In genomic region chr2:174486614-174487535, GRCh38 we compare ENCODE assay signal across 8 cellular contexts. TPM values are rescaled to one million over a fixed set of nuclear protein-coding genes. Genes with fewer than 3 reads are reported as not detected.
DNase-seq lines count a peak whose midpoint lies in the region; ATAC-seq and TF ChIP-seq lines count a peak whose summit lies in the region.

A gene with protein sequence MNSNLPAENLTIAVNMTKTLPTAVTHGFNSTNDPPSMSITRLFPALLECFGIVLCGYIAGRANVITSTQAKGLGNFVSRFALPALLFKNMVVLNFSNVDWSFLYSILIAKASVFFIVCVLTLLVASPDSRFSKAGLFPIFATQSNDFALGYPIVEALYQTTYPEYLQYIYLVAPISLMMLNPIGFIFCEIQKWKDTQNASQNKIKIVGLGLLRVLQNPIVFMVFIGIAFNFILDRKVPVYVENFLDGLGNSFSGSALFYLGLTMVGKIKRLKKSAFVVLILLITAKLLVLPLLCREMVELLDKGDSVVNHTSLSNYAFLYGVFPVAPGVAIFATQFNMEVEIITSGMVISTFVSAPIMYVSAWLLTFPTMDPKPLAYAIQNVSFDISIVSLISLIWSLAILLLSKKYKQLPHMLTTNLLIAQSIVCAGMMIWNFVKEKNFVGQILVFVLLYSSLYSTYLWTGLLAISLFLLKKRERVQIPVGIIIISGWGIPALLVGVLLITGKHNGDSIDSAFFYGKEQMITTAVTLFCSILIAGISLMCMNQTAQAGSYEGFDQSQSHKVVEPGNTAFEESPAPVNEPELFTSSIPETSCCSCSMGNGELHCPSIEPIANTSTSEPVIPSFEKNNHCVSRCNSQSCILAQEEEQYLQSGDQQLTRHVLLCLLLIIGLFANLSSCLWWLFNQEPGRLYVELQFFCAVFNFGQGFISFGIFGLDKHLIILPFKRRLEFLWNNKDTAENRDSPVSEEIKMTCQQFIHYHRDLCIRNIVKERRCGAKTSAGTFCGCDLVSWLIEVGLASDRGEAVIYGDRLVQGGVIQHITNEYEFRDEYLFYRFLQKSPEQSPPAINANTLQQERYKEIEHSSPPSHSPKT (minus strand): TSS chr2:174487029. CDS start chr2:174481956, 5,073 bp downstream.

- peaks cover 13% of the 10 kb centered on the region for H3K27me3 ChIP-seq in H7 (ENCODE audit: control insufficient read depth, insufficient read depth, low read length)
- H3K27me3 ChIP-seq in Loucy (ENCODE audit: insufficient read depth, low read length, poor library complexity, severe bottlenecking) = peaks cover 11% of the 10 kb centered on the region
- H3K27me3 ChIP-seq in neural cell (ENCODE audit: insufficient read depth, low read depth, low read length) = peaks cover 12% of the 10 kb centered on the region

- no peak for TF ChIP-seq EP300 in neural cell (conservative IDR thresholded peaks at IDR 0.05; ENCODE audit: poor library complexity, severe bottlenecking)

- peak within 1 kb of the TSS; percentile 89 to 100 for H3K4me3 Mint-ChIP-seq in stimulated activated naive CD8-positive, alpha-beta T cell treated with anti-CD3 and anti-CD28 coated beads, Interleukin-15, amount 100 ng/mL, for 72 hours

- H3K4me3 ChIP-seq in H7 (ENCODE audit: insufficient read depth, low read depth, low read length) (peak within 1 kb of the TSS; percentile 65), Loucy (ENCODE audit: low read length, poor library complexity, severe bottlenecking) (peak within 1 kb of the TSS; percentile 85), fibroblast of villous mesenchyme (ENCODE audit: low read depth, low read length) (peak within 1 kb of the TSS; percentile 84), neural cell (ENCODE audit: low read length) (peak within 1 kb of the TSS; percentile 96)

- peaks cover 5% of the 10 kb centered on the region in 2 donors for H3K9me3 Mint-ChIP-seq in stimulated activated naive CD8-positive, alpha-beta T cell treated with anti-CD3 and anti-CD28 coated beads, Interleukin-15, amount 100 ng/mL, for 72 hours

- H3K9me3 ChIP-seq in ES-I3 (ENCODE audit: control insufficient read depth, insufficient read depth, low read length) (no peaks in the 10 kb centered on the region; the same call in 1 of the 2 replicates), Loucy (ENCODE audit: insufficient read depth, low read depth, low read length) (no peaks in the 10 kb centered on the region), neural cell (ENCODE audit: low read length) (no peaks in the 10 kb centered on the region)

- H3K9ac ChIP-seq in ES-I3 (ENCODE audit: low read depth, low read length) = peak within 1 kb of the TSS; percentile 93
- peak within 1 kb of the TSS; percentile 63 for H3K9ac ChIP-seq in Loucy (ENCODE audit: low read depth, low read length, poor library complexity, severe bottlenecking)
- H3K9ac ChIP-seq in neural cell (ENCODE audit: low read length) = peak within 1 kb of the TSS; percentile 74

- H3K4me1 ChIP-seq in ES-I3 (ENCODE audit: insufficient read depth, low read length) (no peaks in the 10 kb centered on the region), Loucy (ENCODE audit: insufficient read depth, low read length, poor library complexity, severe bottlenecking) (peaks cover 14% of the 10 kb centered on the region)

- TF ChIP-seq CTCF in Loucy (conservative IDR thresholded peaks at IDR 0.05; ENCODE audit: low read length) = no peak
- TF ChIP-seq CTCF in fibroblast of villous mesenchyme (IDR thresholded peaks at IDR 0.05; ENCODE audit: insufficient read depth, low read depth, low read length) = no peak
- peak; percentile 53 for TF ChIP-seq CTCF in neural cell (IDR thresholded peaks at IDR 0.05; ENCODE audit: poor library complexity, severe bottlenecking)

- ATAC-seq in stimulated activated naive CD8-positive, alpha-beta T cell treated with anti-CD3 and anti-CD28 coated beads, Interleukin-15, amount 100 ng/mL, for 72 hours = peak; percentile 88

- H3K79me2 ChIP-seq in Loucy (ENCODE audit: insufficient read depth, low read length) = no peaks in the 10 kb centered on the region
- no peaks in the 10 kb centered on the region for H3K79me2 ChIP-seq in neural cell (replicated peaks; ENCODE audit: insufficient read depth, low read length)

- peak within 1 kb of the TSS; percentile 69 for H3K27ac ChIP-seq in neural cell (ENCODE audit: low read length)

- TF ChIP-seq RAD21 in neural cell (conservative IDR thresholded peaks at IDR 0.05) = peak; percentile 35

- no peaks in the 10 kb centered on the region for H3K27me3 Mint-ChIP-seq in stimulated activated naive CD8-positive, alpha-beta T cell treated with anti-CD3 and anti-CD28 coated beads, Interleukin-15, amount 100 ng/mL, for 72 hours

- no peaks in the 10 kb centered on the region for H4K20me1 ChIP-seq in Loucy (ENCODE audit: insufficient read depth, low read length, poor library complexity, severe bottlenecking)
- H4K20me1 ChIP-seq in neural cell (ENCODE audit: insufficient read depth) = no peaks in the 10 kb centered on the region

- H3K9me2 ChIP-seq in Loucy (replicated peaks; ENCODE audit: low read depth, low read length) = no peaks in the 10 kb centered on the region
- no peaks in the 10 kb centered on the region for H3K9me2 ChIP-seq in neural cell (ENCODE audit: insufficient read depth, low read length)

- H3F3A ChIP-seq in Loucy (ENCODE audit: low read depth) = no peaks in the 10 kb centered on the region; the same call in 1 of the 2 replicates
- no peaks in the 10 kb centered on the region for H3F3A ChIP-seq in neural cell (ENCODE audit: insufficient read depth, low read length, poor library complexity, severe bottlenecking)

- peak within 1 kb of the TSS; percentile 95 for H2AFZ ChIP-seq in Loucy (ENCODE audit: low read length)
- peak within 1 kb of the TSS; percentile 96 for H2AFZ ChIP-seq in neural cell (ENCODE audit: low read depth, low read length)

- H3K36me3 ChIP-seq in ES-I3 (ENCODE audit: insufficient read depth, low read length) = no peaks in the 10 kb centered on the region
- no peaks in the 10 kb centered on the region for H3K36me3 ChIP-seq in H7 (replicated peaks; ENCODE audit: control insufficient read depth, insufficient read depth, low read length)
- no peaks in the 10 kb centered on the region for H3K36me3 ChIP-seq in Loucy (ENCODE audit: insufficient read depth, low read length)
- H3K36me3 ChIP-seq in neural cell (ENCODE audit: insufficient read depth, low read length) = no peaks in the 10 kb centered on the region

- H3K27ac Mint-ChIP-seq in stimulated activated naive CD8-positive, alpha-beta T cell treated with anti-CD3 and anti-CD28 coated beads, Interleukin-15, amount 100 ng/mL, for 72 hours = peak within 1 kb of the TSS; percentile 92 to 97

- peak; percentile 97 for DNase-seq in H7
- DNase-seq in SHP77 (lab: John Stamatoyannopoulos, UW) = peak; percentile 77 to 95
- DNase-seq in activated effector memory CD4-positive, alpha-beta T cell treated with anti-CD3 and anti-CD28 coated beads, Interleukin-2, amount 50 U/mL, for 16 hours = peak; percentile 98
- peak; percentile 98 for DNase-seq in fibroblast of villous mesenchyme (ENCODE audit: low read depth)
- peak; percentile 85 to 91 for DNase-seq in stimulated activated naive CD8-positive, alpha-beta T cell treated with anti-CD3 and anti-CD28 coated beads, Interleukin-15, amount 100 ng/mL, for 72 hours

- H3K4me1 Mint-ChIP-seq in stimulated activated naive CD8-positive, alpha-beta T cell treated with anti-CD3 and anti-CD28 coated beads, Interleukin-15, amount 100 ng/mL, for 72 hours = peaks cover 52% of the 10 kb centered on the region

- H3K4me2 ChIP-seq in Loucy (ENCODE audit: low read depth, low read length, poor library complexity, severe bottlenecking) = peak within 1 kb of the TSS; percentile 84
- peak within 1 kb of the TSS; percentile 89 for H3K4me2 ChIP-seq in neural cell (ENCODE audit: low read length)

TF ChIP-seq in neural cell, 6 proteins besides CTCF, POLR2A, EP300 and RAD21:
- TF ChIP-seq, protein P1, sequence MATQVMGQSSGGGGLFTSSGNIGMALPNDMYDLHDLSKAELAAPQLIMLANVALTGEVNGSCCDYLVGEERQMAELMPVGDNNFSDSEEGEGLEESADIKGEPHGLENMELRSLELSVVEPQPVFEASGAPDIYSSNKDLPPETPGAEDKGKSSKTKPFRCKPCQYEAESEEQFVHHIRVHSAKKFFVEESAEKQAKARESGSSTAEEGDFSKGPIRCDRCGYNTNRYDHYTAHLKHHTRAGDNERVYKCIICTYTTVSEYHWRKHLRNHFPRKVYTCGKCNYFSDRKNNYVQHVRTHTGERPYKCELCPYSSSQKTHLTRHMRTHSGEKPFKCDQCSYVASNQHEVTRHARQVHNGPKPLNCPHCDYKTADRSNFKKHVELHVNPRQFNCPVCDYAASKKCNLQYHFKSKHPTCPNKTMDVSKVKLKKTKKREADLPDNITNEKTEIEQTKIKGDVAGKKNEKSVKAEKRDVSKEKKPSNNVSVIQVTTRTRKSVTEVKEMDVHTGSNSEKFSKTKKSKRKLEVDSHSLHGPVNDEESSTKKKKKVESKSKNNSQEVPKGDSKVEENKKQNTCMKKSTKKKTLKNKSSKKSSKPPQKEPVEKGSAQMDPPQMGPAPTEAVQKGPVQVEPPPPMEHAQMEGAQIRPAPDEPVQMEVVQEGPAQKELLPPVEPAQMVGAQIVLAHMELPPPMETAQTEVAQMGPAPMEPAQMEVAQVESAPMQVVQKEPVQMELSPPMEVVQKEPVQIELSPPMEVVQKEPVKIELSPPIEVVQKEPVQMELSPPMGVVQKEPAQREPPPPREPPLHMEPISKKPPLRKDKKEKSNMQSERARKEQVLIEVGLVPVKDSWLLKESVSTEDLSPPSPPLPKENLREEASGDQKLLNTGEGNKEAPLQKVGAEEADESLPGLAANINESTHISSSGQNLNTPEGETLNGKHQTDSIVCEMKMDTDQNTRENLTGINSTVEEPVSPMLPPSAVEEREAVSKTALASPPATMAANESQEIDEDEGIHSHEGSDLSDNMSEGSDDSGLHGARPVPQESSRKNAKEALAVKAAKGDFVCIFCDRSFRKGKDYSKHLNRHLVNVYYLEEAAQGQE (IDR thresholded peaks at IDR 0.05; ENCODE audit: borderline replicate concordance) = peak; percentile 69
- TF ChIP-seq TAF1 (IDR thresholded peaks at IDR 0.05; ENCODE audit: low read depth) (no peak), SMC3 (conservative IDR thresholded peaks at IDR 0.05; ENCODE audit: poor library complexity) (peak; percentile 48), EZH2 (IDR thresholded peaks at IDR 0.05; ENCODE audit: borderline replicate concordance, insufficient read depth, low read length, poor library complexity, severe bottlenecking) (no peak), MXI1 (conservative IDR thresholded peaks at IDR 0.05; ENCODE audit: poor library complexity, severe bottlenecking) (no peak), POLR2AphosphoS5 (IDR thresholded peaks at IDR 0.05) (peak; percentile 57)

RNA-seq across cellular contexts. Expression of the gene that starts here (rescaled TPM):
- total RNA-seq in H7 (2014; rRNA removed; shearing (Covaris generic)) = 0.26 and 0.42 TPM in 2 replicates
- total RNA-seq in fibroblast of villous mesenchyme = 2.3 and 3.9 TPM in 2 replicates
- polyA plus RNA-seq in neural cell = 5.7 TPM in 2 replicates
- 5.4 and 5.6 TPM in 2 replicates for polyA minus RNA-seq in neural cell

Comparison
In these comparisons a context has a peak if more than half of its experiments do, and no peak if none do; other contexts are left out.
1. Peak in every context shown above with its lines: DNase-seq, ATAC-seq, H3K4me3 ChIP-seq and H3K27ac ChIP-seq.
2. Peak in DNase-seq and H3K4me3 ChIP-seq in H7; RNA of the gene not detected or under 1 TPM.